ENCODE assay signal across 9 cellular contexts in genomic region chr9:137187386-137187785, GRCh38. TPM values are rescaled to one million over a fixed set of nuclear protein-coding genes. Genes with fewer than 3 reads are reported as not detected.
DNase-seq lines count a peak whose midpoint lies in the region; ATAC-seq and TF ChIP-seq lines count a peak whose summit lies in the region.
"Had no signal": no experiment of that assay in that cellular context is flagged by ENCODE, and none has a peak within 500 bp of the region (broad histone marks: within the 10 kb centered on the region; RNA-seq: fewer than 3 reads in every experiment).

No MANE protein-coding gene starts in this region.

- H3K27me3 Mint-ChIP-seq in T-helper 2 cell treated with Interferon-gamma antibody and Interleukin-4, amounts not matched to agents 5 μg/mL and 100 μg/mL, for 36 hours (ENCODE audit: low read depth): no peaks in the 10 kb centered on the region
- H3K27me3 Mint-ChIP-seq in activated naive CD8-positive, alpha-beta T cell treated with anti-CD3 and anti-CD28 coated beads, Interleukin-2, amount 10 ng/mL, durations not matched to agents 7 days and 5 days: no peaks in the 10 kb centered on the region

- WGBS in suprapubic skin: 76% methylated on average over 5 of the region's 15 CpGs

- H3K27ac Mint-ChIP-seq in T-helper 2 cell treated with Interferon-gamma antibody and Interleukin-4, amounts not matched to agents 5 μg/mL and 100 μg/mL, for 36 hours: peak overlapping the region; percentile 93
- peak overlapping the region; percentile 92 for H3K27ac Mint-ChIP-seq in activated naive CD8-positive, alpha-beta T cell treated with anti-CD3 and anti-CD28 coated beads, Interleukin-2, amount 10 ng/mL, durations not matched to agents 7 days and 5 days

- H3K9me3 ChIP-seq in left lung (no peaks in the 10 kb centered on the region), suprapubic skin (no peaks in the 10 kb centered on the region)

- peaks cover 32% of the 10 kb centered on the region for H3K36me3 Mint-ChIP-seq in T-helper 2 cell treated with Interferon-gamma antibody and Interleukin-4, amounts not matched to agents 5 μg/mL and 100 μg/mL, for 36 hours (ENCODE audit: low read depth)
- peaks cover 3% of the 10 kb centered on the region for H3K36me3 Mint-ChIP-seq in activated naive CD8-positive, alpha-beta T cell treated with anti-CD3 and anti-CD28 coated beads, Interleukin-2, amount 10 ng/mL, durations not matched to agents 7 days and 5 days

- peak overlapping the region; percentile 93 for H3K4me3 Mint-ChIP-seq in T-helper 2 cell treated with Interferon-gamma antibody and Interleukin-4, amounts not matched to agents 5 μg/mL and 100 μg/mL, for 36 hours
- H3K4me3 Mint-ChIP-seq in activated naive CD8-positive, alpha-beta T cell treated with anti-CD3 and anti-CD28 coated beads, Interleukin-2, amount 10 ng/mL, durations not matched to agents 7 days and 5 days: peak overlapping the region; percentile 91

- H3K4me1 Mint-ChIP-seq in T-helper 2 cell treated with Interferon-gamma antibody and Interleukin-4, amounts not matched to agents 5 μg/mL and 100 μg/mL, for 36 hours (ENCODE audit: low read depth): peaks cover 14% of the 10 kb centered on the region
- peaks cover 16% of the 10 kb centered on the region for H3K4me1 Mint-ChIP-seq in activated naive CD8-positive, alpha-beta T cell treated with anti-CD3 and anti-CD28 coated beads, Interleukin-2, amount 10 ng/mL, durations not matched to agents 7 days and 5 days

- intact Hi-C loops in left lung (cut with DNase I): no loop called here
- intact Hi-C loops in posterior cingulate gyrus (cut with DNase I): loop anchor here (5.0 kb wide), 1 partner anchor 50 kb away; no protein-coding TSS in a partner anchor

- TF ChIP-seq EP300 in suprapubic skin (IDR thresholded peaks at IDR 0.05): no peak

- no peak for TF ChIP-seq CTCF in left lung (IDR thresholded peaks at IDR 0.05)
- no peak for TF ChIP-seq CTCF in suprapubic skin (IDR thresholded peaks at IDR 0.05)

- ATAC-seq in activated naive CD8-positive, alpha-beta T cell treated with anti-CD3 and anti-CD28 coated beads, Interleukin-2, amount 10 ng/mL, durations not matched to agents 7 days and 5 days (ENCODE audit: low read depth): no peak
- no peak for ATAC-seq in left lung
- ATAC-seq in HG02852 (IDR thresholded peaks at IDR 0.05; ENCODE audit: unreplicated experiment): no peak

- DNase-seq in T-helper 2 cell treated with Interferon-gamma antibody and Interleukin-4, amounts not matched to agents 5 μg/mL and 100 μg/mL, for 36 hours (ENCODE audit: low spot score): no peak
- DNase-seq in T-helper 2 cell: no peak
- no peak for DNase-seq in activated naive CD8-positive, alpha-beta T cell treated with anti-CD3 and anti-CD28 coated beads, Interleukin-2, amount 10 ng/mL, durations not matched to agents 7 days and 5 days
- no peak for DNase-seq in left lung
- DNase-seq in suprapubic skin (ENCODE audit: low spot score in 2 of 2): no peak
- DNase-seq in posterior cingulate gyrus: no peak
- DNase-seq in C1 segment of cervical spinal cord (lab: John Stamatoyannopoulos, UW): no peak

- H3K4me3 ChIP-seq in left lung (peak overlapping the region; percentile 85 to 98), suprapubic skin (peak overlapping the region; percentile 94)

- TF ChIP-seq POLR2A in suprapubic skin (IDR thresholded peaks at IDR 0.05): no peak

- H3K27me3 ChIP-seq in left lung: no peaks in the 10 kb centered on the region
- H3K27me3 ChIP-seq in suprapubic skin: no peaks in the 10 kb centered on the region

- peaks cover 0 to 68% of the 10 kb centered on the region in 2 donors for H3K36me3 ChIP-seq in left lung
- H3K36me3 ChIP-seq in suprapubic skin: peaks cover 65% of the 10 kb centered on the region

- POLR2A ChIA-PET in activated naive CD8-positive, alpha-beta T cell treated with anti-CD3 and anti-CD28 coated beads, Interleukin-2, amount 10 ng/mL, durations not matched to agents 7 days and 5 days (lab: Charles Lee): interaction anchor here (0.8 to 3.7 kb wide), 11 partner anchors 14 to 117 kb away, joined by 3 to 42 read pairs (median 11); partner anchors contain the start of genes DPP7, NDOR1, RNF208 and SAPCD2

- H3K4me1 ChIP-seq in left lung (peaks cover 26 to 43% of the 10 kb centered on the region in 2 donors), suprapubic skin (peaks cover 45% of the 10 kb centered on the region)

- no peaks in the 10 kb centered on the region for H3K9me3 Mint-ChIP-seq in T-helper 2 cell treated with Interferon-gamma antibody and Interleukin-4, amounts not matched to agents 5 μg/mL and 100 μg/mL, for 36 hours
- no peaks in the 10 kb centered on the region for H3K9me3 Mint-ChIP-seq in activated naive CD8-positive, alpha-beta T cell treated with anti-CD3 and anti-CD28 coated beads, Interleukin-2, amount 10 ng/mL, durations not matched to agents 7 days and 5 days

- H3K27ac ChIP-seq in left lung: no peak overlapping the region
- no peak overlapping the region for H3K27ac ChIP-seq in suprapubic skin

RNA-seq across cellular contexts. Expression of gene ANAPC2, which starts 1.0 kb away (rescaled TPM):
- 10 to 100 TPM; 84.2 to 87.8 TPM for total RNA-seq in activated naive CD8-positive, alpha-beta T cell treated with anti-CD3 and anti-CD28 coated beads, Interleukin-2, amount 10 ng/mL, durations not matched to agents 7 days and 5 days
- total RNA-seq in left lung (10 to 100 TPM; 43.5 to 52.3 TPM), suprapubic skin (10 to 100 TPM; 24.8 to 99.8 (median 54.9) TPM)

RNA-seq across cellular contexts. Expression of gene SSNA1, which starts 1.1 kb away (rescaled TPM):
- total RNA-seq in activated naive CD8-positive, alpha-beta T cell treated with anti-CD3 and anti-CD28 coated beads, Interleukin-2, amount 10 ng/mL, durations not matched to agents 7 days and 5 days: 10 to 100 TPM; 62.4 to 65.2 TPM
- total RNA-seq in left lung (10 to 100 TPM; 59.1 to 68.0 TPM), suprapubic skin (10 to 100 TPM; 45.9 to 72.0 (median 71.1) TPM)

RNA-seq across cellular contexts. Expression of gene TPRN, which starts 13.2 kb away (rescaled TPM):
- total RNA-seq in activated naive CD8-positive, alpha-beta T cell treated with anti-CD3 and anti-CD28 coated beads, Interleukin-2, amount 10 ng/mL, durations not matched to agents 7 days and 5 days: 10 to 100 TPM; 11.2 to 14.7 TPM
- total RNA-seq in left lung (10 to 100 TPM; 21.6 to 21.7 TPM), suprapubic skin (10 to 100 TPM; 12.6 to 23.6 (median 18.7) TPM)

RNA-seq across cellular contexts. Expression of gene TMEM210, which starts 15.5 kb away (rescaled TPM):
- total RNA-seq in activated naive CD8-positive, alpha-beta T cell treated with anti-CD3 and anti-CD28 coated beads, Interleukin-2, amount 10 ng/mL, durations not matched to agents 7 days and 5 days: not detected
- total RNA-seq in left lung: not detected
- not detected for total RNA-seq in suprapubic skin
- total RNA-seq: posterior vena cava had no signal

RNA-seq across cellular contexts. Expression of gene LRRC26, which starts 17.5 kb away (rescaled TPM):
- not detected for total RNA-seq in activated naive CD8-positive, alpha-beta T cell treated with anti-CD3 and anti-CD28 coated beads, Interleukin-2, amount 10 ng/mL, durations not matched to agents 7 days and 5 days
- total RNA-seq in left lung: under 1 TPM in 1 of 2 donors, not detected in 1; 0.55 TPM
- 10 to 100 TPM in 1 of 4 donors, 1 to 10 TPM in 3; 5.4 to 37.2 (median 7.9) TPM for total RNA-seq in suprapubic skin
- total RNA-seq: posterior vena cava had no signal
